Comparison of ENCODE assay signal across 13 cellular contexts in genomic region chr15:86183765-86184491, GRCh38.
DNase-seq lines count a peak whose midpoint lies in the region; ATAC-seq, FAIRE-seq and TF ChIP-seq lines count a peak whose summit lies in the region.
"Had no signal": no experiment of that assay in that cellular context is flagged by ENCODE, and none has a peak within 500 bp of the region (broad histone marks: within the 10 kb centered on the region; RNA-seq: fewer than 3 reads in every experiment).

No MANE protein-coding gene starts in this region.

- no peaks in the 10 kb centered on the region for H3K4me1 ChIP-seq in upper lobe of right lung

- no peaks in the 10 kb centered on the region for H3K27me3 ChIP-seq in bronchial epithelial cell (ENCODE audit: control insufficient read depth, insufficient read depth, low read length)
- H3K27me3 ChIP-seq in upper lobe of right lung: no peaks in the 10 kb centered on the region

- H3K36me3 ChIP-seq in bronchial epithelial cell (ENCODE audit: control insufficient read depth, insufficient read depth, low read length) (no peaks in the 10 kb centered on the region), upper lobe of right lung (no peaks in the 10 kb centered on the region)

- peak; percentile 62 for DNase-seq in MV-4-11 (lab: John Stamatoyannopoulos, UW)
- peak; percentile 10 for DNase-seq in bronchial epithelial cell (ENCODE audit: low read depth)
- DNase-seq in stimulated activated CD4-positive, alpha-beta T cell treated with anti-CD3 and anti-CD28 coated beads, Interleukin-15, amount 100 ng/mL, for 24 hours: peak; percentile 68
- DNase-seq in HCEC 1CT: no peak
- no peak for DNase-seq in GDM1 (lab: John Stamatoyannopoulos, UW)
- DNase-seq in upper lobe of right lung: no peak
- DNase-seq in GM10266 (ENCODE audit: extremely low spot score): no peak
- DNase-seq: activated CD4-positive, CD25-positive, alpha-beta regulatory T cell treated with anti-CD3 and anti-CD28 coated beads, Interleukin-2, amount 50 U/mL, for 72 hours; COR-L47; NCI-H1930 had no signal

- H3K27ac ChIP-seq in upper lobe of right lung: no peak overlapping the region

- no peak for FAIRE-seq in bronchial epithelial cell (lab: Jason Lieb, UNC)
- FAIRE-seq: GM12891, HepG2 had no signal

- H3K4me3 ChIP-seq in bronchial epithelial cell (ENCODE audit: low read depth, low read length): no peak overlapping the region
- H3K4me3 ChIP-seq in upper lobe of right lung: no peak overlapping the region

- no peak for TF ChIP-seq CTCF in bronchial epithelial cell (IDR thresholded peaks at IDR 0.05; ENCODE audit: insufficient read depth, low read length, severe bottlenecking)
- no peak for TF ChIP-seq CTCF in upper lobe of right lung (IDR thresholded peaks at IDR 0.05)
- TF ChIP-seq CTCF in GM10266 (IDR thresholded peaks at IDR 0.05; ENCODE audit: control insufficient read depth, insufficient read depth, low read depth, missing control alignments): no peak

- ATAC-seq in GM18868 (IDR thresholded peaks at IDR 0.05; ENCODE audit: unreplicated experiment) (peak; percentile 65), upper lobe of right lung (no peak)
- ATAC-seq: HepG2 had no signal

- H3K9me3 ChIP-seq in upper lobe of right lung: no peaks in the 10 kb centered on the region

- intact Hi-C loops in upper lobe of right lung (cut with DNase I): no loop called here

Comparison
In these comparisons a context has a peak if more than half of its experiments do, and no peak if none do; other contexts are left out.
1. DNase-seq: peak in MV-4-11 (single experiment), bronchial epithelial cell (single experiment) and stimulated activated CD4-positive, alpha-beta T cell treated with anti-CD3 and anti-CD28 coated beads, Interleukin-15, amount 100 ng/mL, for 24 hours (single experiment); none in HCEC 1CT (single experiment), GDM1 (single experiment), upper lobe of right lung (single experiment) and GM10266 (single experiment).